ENCODE assay signal across 1 cellular context in the genomic region with DNA sequence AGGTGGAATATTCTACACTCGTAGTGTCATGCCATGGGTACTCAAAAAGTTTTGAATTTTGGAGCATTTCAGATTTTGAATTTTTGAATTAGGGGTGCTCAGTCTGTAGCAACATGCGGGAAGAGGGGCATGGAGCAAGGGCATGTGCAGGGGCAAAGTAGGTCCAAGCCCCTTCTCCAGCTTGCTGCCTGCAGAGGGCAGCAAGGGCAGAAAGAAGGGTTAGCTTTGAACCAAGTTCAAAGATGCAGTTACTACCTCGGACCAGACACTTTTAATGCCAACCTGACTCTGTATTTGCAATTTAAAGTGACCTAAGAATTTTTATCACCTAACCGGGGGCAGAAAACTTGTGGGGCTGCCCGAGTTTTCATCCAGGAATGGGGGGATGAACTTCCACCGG.
TF ChIP-seq lines count a peak whose summit lies in the region.

No MANE protein-coding gene starts in this region.

TF ChIP-seq in GM23338, 12 proteins besides CTCF, POLR2A, EP300 and RAD21 (continued from another document):
- TF ChIP-seq ZNF462 (CRISPR knock-in tag; IDR thresholded peaks at IDR 0.05) (no peak), EZH2 (IDR thresholded peaks at IDR 0.05; ENCODE audit: low read depth, unreplicated experiment) (no peak), STAT1 (IDR thresholded peaks at IDR 0.05; ENCODE audit: unreplicated experiment) (no peak), POLR2AphosphoS5 (IDR thresholded peaks at IDR 0.05; ENCODE audit: low read depth) (no peak), CREB1 (CRISPR knock-in tag; IDR thresholded peaks at IDR 0.05; ENCODE audit: low read depth) (no peak), NANOG (IDR thresholded peaks at IDR 0.05; ENCODE audit: borderline replicate concordance) (no peak)
- TF ChIP-seq, protein P1, sequence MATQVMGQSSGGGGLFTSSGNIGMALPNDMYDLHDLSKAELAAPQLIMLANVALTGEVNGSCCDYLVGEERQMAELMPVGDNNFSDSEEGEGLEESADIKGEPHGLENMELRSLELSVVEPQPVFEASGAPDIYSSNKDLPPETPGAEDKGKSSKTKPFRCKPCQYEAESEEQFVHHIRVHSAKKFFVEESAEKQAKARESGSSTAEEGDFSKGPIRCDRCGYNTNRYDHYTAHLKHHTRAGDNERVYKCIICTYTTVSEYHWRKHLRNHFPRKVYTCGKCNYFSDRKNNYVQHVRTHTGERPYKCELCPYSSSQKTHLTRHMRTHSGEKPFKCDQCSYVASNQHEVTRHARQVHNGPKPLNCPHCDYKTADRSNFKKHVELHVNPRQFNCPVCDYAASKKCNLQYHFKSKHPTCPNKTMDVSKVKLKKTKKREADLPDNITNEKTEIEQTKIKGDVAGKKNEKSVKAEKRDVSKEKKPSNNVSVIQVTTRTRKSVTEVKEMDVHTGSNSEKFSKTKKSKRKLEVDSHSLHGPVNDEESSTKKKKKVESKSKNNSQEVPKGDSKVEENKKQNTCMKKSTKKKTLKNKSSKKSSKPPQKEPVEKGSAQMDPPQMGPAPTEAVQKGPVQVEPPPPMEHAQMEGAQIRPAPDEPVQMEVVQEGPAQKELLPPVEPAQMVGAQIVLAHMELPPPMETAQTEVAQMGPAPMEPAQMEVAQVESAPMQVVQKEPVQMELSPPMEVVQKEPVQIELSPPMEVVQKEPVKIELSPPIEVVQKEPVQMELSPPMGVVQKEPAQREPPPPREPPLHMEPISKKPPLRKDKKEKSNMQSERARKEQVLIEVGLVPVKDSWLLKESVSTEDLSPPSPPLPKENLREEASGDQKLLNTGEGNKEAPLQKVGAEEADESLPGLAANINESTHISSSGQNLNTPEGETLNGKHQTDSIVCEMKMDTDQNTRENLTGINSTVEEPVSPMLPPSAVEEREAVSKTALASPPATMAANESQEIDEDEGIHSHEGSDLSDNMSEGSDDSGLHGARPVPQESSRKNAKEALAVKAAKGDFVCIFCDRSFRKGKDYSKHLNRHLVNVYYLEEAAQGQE (IDR thresholded peaks at IDR 0.05; ENCODE audit: unreplicated experiment), result no peak
